Comparison of ENCODE assay signal across 29 cellular contexts in the genomic region with DNA sequence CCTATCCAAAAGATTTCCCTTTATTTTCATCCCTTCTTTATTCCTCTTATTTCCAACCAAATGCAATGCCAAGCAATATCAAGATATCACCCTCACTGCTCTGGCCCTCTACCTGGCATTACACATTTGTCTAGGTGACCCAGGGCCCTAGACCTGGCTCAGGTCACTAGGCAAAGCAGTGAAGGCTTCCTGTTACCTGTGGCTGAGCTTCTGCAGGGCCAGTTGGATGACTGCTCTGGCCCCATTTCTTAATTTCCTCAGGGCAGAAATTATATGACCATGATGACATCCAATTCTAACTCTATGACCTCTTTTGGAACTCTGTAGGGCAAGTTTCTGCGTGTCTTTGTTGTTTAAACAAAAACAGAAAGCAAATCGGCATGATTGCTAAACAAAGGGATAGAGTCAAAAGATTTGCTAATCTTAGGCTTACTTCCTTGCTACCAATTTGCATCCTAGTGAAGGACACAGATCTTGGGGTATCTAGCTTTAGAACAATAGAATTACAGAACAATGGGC. TPM values are rescaled to one million over a fixed set of nuclear protein-coding genes. Genes with fewer than 3 reads are reported as not detected.
"Had no signal": no experiment of that assay in that cellular context is flagged by ENCODE, and none has a peak within 500 bp of the region (broad histone marks: within the 10 kb centered on the region; RNA-seq: fewer than 3 reads in every experiment).

No MANE protein-coding gene starts in this region.

- H3K27ac ChIP-seq: adrenal gland, SJSA1 had no signal

- H3K4me3 ChIP-seq: adrenal gland, SJSA1 had no signal

- ATAC-seq: activated CD4-positive, CD25-positive, alpha-beta regulatory T cell treated with anti-CD3 and anti-CD28 coated beads, Interleukin-2, amount 50 U/mL, for 24 hours; activated CD8-positive, alpha-beta T cell treated with anti-CD3 and anti-CD28 coated beads for 36 hours; activated T-cell treated with anti-CD3 and anti-CD28 coated beads, Interleukin-2, amount 50 U/mL, for 72 hours; SK-N-SH treated with all-trans-retinoic acid at 6 μM for 48 hours had no signal

- H3K36me3 ChIP-seq: adrenal gland, SJSA1 had no signal

- H3K4me1 ChIP-seq: adrenal gland, SJSA1 had no signal

- H3K27me3 ChIP-seq: adrenal gland had no signal

- H3K9me3 ChIP-seq: adrenal gland, SJSA1 had no signal

- DNase-seq: activated CD4-positive, alpha-beta T cell treated with anti-CD3 and anti-CD28 coated beads for 4 hours; activated CD8-positive, alpha-beta memory T cell treated with anti-CD3 and anti-CD28 coated beads, Interleukin-2, amount 50 U/mL, for 4 hours; activated CD8-positive, alpha-beta T cell treated with anti-CD3 and anti-CD28 coated beads for 36 hours; activated naive CD4-positive, alpha-beta T cell treated with anti-CD3 and anti-CD28 coated beads, Interleukin-2, amount 50 U/mL, for 16 hours; activated naive CD8-positive, alpha-beta T cell treated with anti-CD3 and anti-CD28 coated beads, Interleukin-2, amount 10 ng/mL, durations not matched to agents 7 days and 5 days; activated T-cell treated with anti-CD3 and anti-CD28 coated beads, Interleukin-2, amount 50 U/mL, for 72 hours; adrenal gland; anterior cingulate cortex; central memory CD4-positive, alpha-beta T cell; KG1; NCI-H1092; NCI-H1436; NCI-H187; NCI-H2081; NCI-H226; NCI-H526; NCI-H82; Right ventricle myocardium superior; SW 1271 had no signal

RNA-seq across cellular contexts. Expression of a gene that starts 7.4 kb away (rescaled TPM):
- total RNA-seq: activated CD8-positive, alpha-beta T cell treated with anti-CD3 and anti-CD28 coated beads for 36 hours; activated naive CD8-positive, alpha-beta T cell treated with anti-CD3 and anti-CD28 coated beads, Interleukin-2, amount 10 ng/mL, durations not matched to agents 7 days and 5 days; activated T-cell treated with anti-CD3 and anti-CD28 coated beads, Interleukin-2, amount 50 U/mL, for 72 hours; activated T-helper 2 cell treated with anti-CD3 and anti-CD28 coated beads, Interferon-gamma antibody, Interleukin-2, Interleukin-4, amounts not matched to agents 10 μg/mL and 5 μg/mL and 100 μg/mL, durations not matched to agents 14 hours and 24 hours and 36 hours; adrenal gland; LHCN-M2; M059J; NCI-H460; OCI-LY7; Right ventricle myocardium superior; RPMI7951; SJSA1; T-helper 1 cell treated with Interleukin-12 subunit alpha and Interleukin-12 subunit beta and Interleukin-4 antibody, amounts not matched to agents 30 ng/mL and 1 ng/mL, for 36 hours had no signal
- polyA plus RNA-seq: adrenal gland had no signal
